19 cellular contexts compared by ENCODE assay signal in genomic region chr15:33720952-33721351, GRCh38.
DNase-seq lines count a peak whose midpoint lies in the region; ATAC-seq and TF ChIP-seq lines count a peak whose summit lies in the region.
"Had no signal": no experiment of that assay in that cellular context is flagged by ENCODE, and none has a peak within 500 bp of the region (broad histone marks: within the 10 kb centered on the region; RNA-seq: fewer than 3 reads in every experiment).

No MANE protein-coding gene starts in this region.

- no peaks in the 10 kb centered on the region for H3K36me3 ChIP-seq in left lung
- H3K36me3 ChIP-seq: BE2C, prostate gland, transverse colon had no signal

- DNase-seq in COLO829 (ENCODE audit: low spot score) (peak; percentile 54), RPMI7951 (ENCODE audit: low read depth) (peak; percentile 72), non-pigmented ciliary epithelial cell (ENCODE audit: low read depth) (peak; percentile 68), nucleus accumbens (lab: John Stamatoyannopoulos, UW) (no peak), left lung (no peak), NCI-H146 treated with DMSO at 0.1 percent for 48 hours (lab: John Stamatoyannopoulos, UW; ENCODE audit: unreplicated experiment) (no peak)
- DNase-seq: activated naive CD8-positive, alpha-beta T cell treated with anti-CD3 and anti-CD28 coated beads, Interleukin-2, amount 50 U/mL, for 24 hours; activated T-cell treated with anti-CD3 and anti-CD28 coated beads for 4 hours; BE2C; NCI-H1092; stimulated activated CD4-positive, alpha-beta T cell treated with anti-CD3 and anti-CD28 coated beads, Interleukin-2, amount 100 ng/mL, for 24 hours; SW 1271; transverse colon had no signal

- no peak for TF ChIP-seq CTCF in left lung (IDR thresholded peaks at IDR 0.05)

- intact Hi-C loops in left lung (cut with DNase I) = no loop called here

- no peak overlapping the region for H3K4me3 ChIP-seq in left lung
- H3K4me3 ChIP-seq: coronary artery, gastroesophageal sphincter, prostate gland, transverse colon had no signal

- no peaks in the 10 kb centered on the region for H3K4me1 ChIP-seq in left lung
- H3K4me1 ChIP-seq: BE2C, gastroesophageal sphincter, prostate gland, transverse colon had no signal

- H3K27ac ChIP-seq in left lung = no peak overlapping the region
- H3K27ac ChIP-seq: coronary artery, gastroesophageal sphincter, prostate gland, transverse colon had no signal

- ATAC-seq in esophagus mucosa (peak; percentile 77), GM21381 (IDR thresholded peaks at IDR 0.05; ENCODE audit: unreplicated experiment) (no peak), left lung (no peak)
- ATAC-seq: activated CD4-positive, CD25-positive, alpha-beta regulatory T cell treated with anti-CD3 and anti-CD28 coated beads, Interleukin-2, amount 50 U/mL, for 24 hours; activated naive CD8-positive, alpha-beta T cell treated with anti-CD3 and anti-CD28 coated beads, Interleukin-2, amount 50 U/mL, for 24 hours; gastroesophageal sphincter had no signal

- H3K9me3 ChIP-seq in left lung = no peaks in the 10 kb centered on the region
- H3K9me3 ChIP-seq: BE2C, gastroesophageal sphincter, prostate gland, transverse colon had no signal

- no peaks in the 10 kb centered on the region for H3K27me3 ChIP-seq in left lung
- H3K27me3 ChIP-seq: BE2C, gastroesophageal sphincter, transverse colon had no signal

Comparison
In these comparisons a context has a peak if more than half of its experiments do, and no peak if none do; other contexts are left out.
1. DNase-seq: peak in COLO829 (single experiment), RPMI7951 (single experiment) and non-pigmented ciliary epithelial cell (single experiment); none in nucleus accumbens (0 of 56), left lung (0 of 2) and NCI-H146 treated with DMSO at 0.1 percent for 48 hours (single experiment).